Comparison of ENCODE assay signal across 25 cellular contexts in the genomic region with DNA sequence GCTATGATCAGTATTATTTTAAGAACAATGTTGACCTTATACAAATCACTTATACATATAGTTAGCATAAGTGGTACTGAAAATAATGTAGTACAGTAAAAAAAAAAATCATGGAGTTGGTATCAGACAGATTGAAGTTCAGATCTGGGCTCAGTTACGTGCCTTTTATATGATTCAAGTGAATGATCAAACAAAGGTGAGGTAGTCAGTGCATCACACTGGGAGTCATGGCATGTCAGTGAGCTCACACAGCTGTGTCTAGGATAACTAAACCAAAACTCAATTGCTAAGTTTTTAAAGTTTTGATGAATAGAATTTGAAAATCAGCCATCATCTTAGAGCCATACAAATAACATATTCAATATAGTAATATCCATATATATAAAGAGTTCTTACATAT. TPM values are rescaled to one million over a fixed set of nuclear protein-coding genes. Genes with fewer than 3 reads are reported as not detected.
DNase-seq lines count a peak whose midpoint lies in the region; ATAC-seq, FAIRE-seq and TF ChIP-seq lines count a peak whose summit lies in the region.
"Had no signal": no experiment of that assay in that cellular context is flagged by ENCODE, and none has a peak within 500 bp of the region (broad histone marks: within the 10 kb centered on the region; RNA-seq: fewer than 3 reads in every experiment).

No MANE protein-coding gene starts in this region.

- WGBS in liver, result 29% methylated on average over 1 of the region's 1 CpG
- 33 to 50% methylated on average over 1 of the region's 1 CpG for WGBS in transverse colon (ENCODE audit: low coverage in 1 of 2), 2 donors
- WGBS in pancreas, 2 donors, result 77 to 83% methylated on average over 1 of the region's 1 CpG

- TF ChIP-seq RAD21 in liver (IDR thresholded peaks at IDR 0.05), result no peak

- H3K4me1 ChIP-seq in liver (ENCODE audit: control insufficient read depth in 4 of 4, insufficient read depth in 4 of 4, low read length in 3 of 4), result peaks cover 2 to 15% (median 8%) of the 10 kb centered on the region in 4 donors
- peaks cover 0 to 10% (median 3%) of the 10 kb centered on the region in 4 donors for H3K4me1 ChIP-seq in transverse colon
- peaks cover 0 to 6% (median 0%) of the 10 kb centered on the region in 3 donors for H3K4me1 ChIP-seq in pancreas
- H3K4me1 ChIP-seq: BLaER1 treated with 17β-estradiol and CSF1 and Interleukin-3, amounts not matched to agents 10 nM and 100 nM; SJCRH30 had no signal

- H3K27me3 ChIP-seq in liver (ENCODE audit: control insufficient read depth in 4 of 4, insufficient read depth in 4 of 4, low read length in 3 of 4) (no peaks in the 10 kb centered on the region), transverse colon (no peaks in the 10 kb centered on the region), pancreas (no peaks in the 10 kb centered on the region)
- H3K27me3 ChIP-seq: BLaER1 treated with 17β-estradiol and CSF1 and Interleukin-3, amounts not matched to agents 10 nM and 100 nM; MG63; SJCRH30 had no signal

- no peak for TF ChIP-seq EP300 in transverse colon (IDR thresholded peaks at IDR 0.05; ENCODE audit: low read depth)

- intact Hi-C loops in transverse colon (cut with DNase I; ENCODE audit: low total_unique reads), result no loop called here
- intact Hi-C loops in pancreas (cut with DNase I), result no loop called here

- H3K9me3 ChIP-seq in liver (ENCODE audit: control insufficient read depth in 4 of 4, low read length in 3 of 4) (peaks cover 0 to 3% (median 2%) of the 10 kb centered on the region in 4 donors), transverse colon (no peaks in the 10 kb centered on the region), pancreas (no peaks in the 10 kb centered on the region)
- H3K9me3 ChIP-seq: MG63, SJCRH30 had no signal

- no peak for ATAC-seq in pancreas
- ATAC-seq: Right ventricle myocardium inferior had no signal

- no peak overlapping the region for H3K4me3 ChIP-seq in liver (ENCODE audit: low read depth in 1 of 3, low read length in 3 of 3)
- H3K4me3 ChIP-seq in transverse colon, result no peak overlapping the region
- H3K4me3 ChIP-seq in pancreas, result no peak overlapping the region
- H3K4me3 ChIP-seq: BLaER1 treated with 17β-estradiol and CSF1 and Interleukin-3, amounts not matched to agents 10 nM and 100 nM; MG63; SJCRH30 had no signal

- peak overlapping the region; percentile 34 for H3K27ac ChIP-seq in epithelial cell of prostate
- H3K27ac ChIP-seq in liver (ENCODE audit: low read depth in 1 of 2, low read length in 2 of 2), result peak overlapping the region; percentile 43 to 71
- peak overlapping the region; percentile 65 to 75 (median 68) for H3K27ac ChIP-seq in transverse colon
- H3K27ac ChIP-seq in pancreas, result no peak overlapping the region
- H3K27ac ChIP-seq: BLaER1 treated with 17β-estradiol and CSF1 and Interleukin-3, amounts not matched to agents 10 nM and 100 nM; SJCRH30 had no signal

- no peak for FAIRE-seq in pancreas (lab: Jason Lieb, UNC)
- FAIRE-seq: GM18507 had no signal

- no peak for TF ChIP-seq POLR2A in transverse colon (IDR thresholded peaks at IDR 0.05)

- H3K36me3 ChIP-seq in liver (ENCODE audit: control insufficient read depth in 4 of 4, insufficient read depth in 3 of 4, low read depth in 1 of 4, low read length in 3 of 4), result no peaks in the 10 kb centered on the region
- no peaks in the 10 kb centered on the region for H3K36me3 ChIP-seq in transverse colon
- no peaks in the 10 kb centered on the region for H3K36me3 ChIP-seq in pancreas
- H3K36me3 ChIP-seq: BLaER1 treated with 17β-estradiol and CSF1 and Interleukin-3, amounts not matched to agents 10 nM and 100 nM; MG63; SJCRH30 had no signal

- DNase-seq in HT-29 (ENCODE audit: low spot score) (peak; percentile 2), epithelial cell of prostate (ENCODE audit: low read depth, low spot score) (peak; percentile 14), transverse colon (peak; percentile 22), D341Med (ENCODE audit: low spot score) (no peak), medulla oblongata (ENCODE audit: extremely low spot score) (no peak), pancreas (no peak)
- DNase-seq: CD4-positive, alpha-beta T cell; H7; KBM-7; MG63; NCI-H1105 treated with DMSO at 0.1 percent for 48 hours; NCI-H146; NCI-H1930; NCI-H446; NCI-H524 treated with DMSO at 0.1 percent for 48 hours; NCI-H774; SJCRH30 had no signal

- in situ Hi-C loops in transverse colon (cut with MboI; ENCODE audit: low pct_ligation_motif_present in 1 of 4, low pct_unique_long_range_greater_than_20kb in 1 of 4, low sequenced_read_pairs in 3 of 4), result no loop called here

- no peak overlapping the region for H3K9ac ChIP-seq in liver (ENCODE audit: low read depth in 1 of 2, low read length in 2 of 2)
- H3K9ac ChIP-seq: BLaER1 treated with 17β-estradiol and CSF1 and Interleukin-3, amounts not matched to agents 10 nM and 100 nM had no signal

- TF ChIP-seq CTCF in liver (IDR thresholded peaks at IDR 0.05; ENCODE audit: low read depth, low read length, missing input control) (no peak), transverse colon (IDR thresholded peaks at IDR 0.05) (no peak), pancreas (IDR thresholded peaks at IDR 0.05) (no peak)

TF ChIP-seq in liver, 16 proteins besides CTCF, POLR2A, EP300 and RAD21:
- TF ChIP-seq YY1 (IDR thresholded peaks at IDR 0.05) (no peak), RXRA (IDR thresholded peaks at IDR 0.05) (no peak), HNF4A (conservative IDR thresholded peaks at IDR 0.05) (no peak), GABPA (IDR thresholded peaks at IDR 0.05 in 1 of 2, conservative IDR thresholded peaks at IDR 0.05 in 1 of 2) (no peak), HNF4G (IDR thresholded peaks at IDR 0.05) (no peak), FOXA1 (IDR thresholded peaks at IDR 0.05) (no peak), EGR1 (IDR thresholded peaks at IDR 0.05; ENCODE audit: low read depth in 2 of 2) (no peak), SP1 (IDR thresholded peaks at IDR 0.05) (no peak), FOXA2 (IDR thresholded peaks at IDR 0.05) (no peak), TAF1 (conservative IDR thresholded peaks at IDR 0.05) (no peak)
- TF ChIP-seq, protein P1, sequence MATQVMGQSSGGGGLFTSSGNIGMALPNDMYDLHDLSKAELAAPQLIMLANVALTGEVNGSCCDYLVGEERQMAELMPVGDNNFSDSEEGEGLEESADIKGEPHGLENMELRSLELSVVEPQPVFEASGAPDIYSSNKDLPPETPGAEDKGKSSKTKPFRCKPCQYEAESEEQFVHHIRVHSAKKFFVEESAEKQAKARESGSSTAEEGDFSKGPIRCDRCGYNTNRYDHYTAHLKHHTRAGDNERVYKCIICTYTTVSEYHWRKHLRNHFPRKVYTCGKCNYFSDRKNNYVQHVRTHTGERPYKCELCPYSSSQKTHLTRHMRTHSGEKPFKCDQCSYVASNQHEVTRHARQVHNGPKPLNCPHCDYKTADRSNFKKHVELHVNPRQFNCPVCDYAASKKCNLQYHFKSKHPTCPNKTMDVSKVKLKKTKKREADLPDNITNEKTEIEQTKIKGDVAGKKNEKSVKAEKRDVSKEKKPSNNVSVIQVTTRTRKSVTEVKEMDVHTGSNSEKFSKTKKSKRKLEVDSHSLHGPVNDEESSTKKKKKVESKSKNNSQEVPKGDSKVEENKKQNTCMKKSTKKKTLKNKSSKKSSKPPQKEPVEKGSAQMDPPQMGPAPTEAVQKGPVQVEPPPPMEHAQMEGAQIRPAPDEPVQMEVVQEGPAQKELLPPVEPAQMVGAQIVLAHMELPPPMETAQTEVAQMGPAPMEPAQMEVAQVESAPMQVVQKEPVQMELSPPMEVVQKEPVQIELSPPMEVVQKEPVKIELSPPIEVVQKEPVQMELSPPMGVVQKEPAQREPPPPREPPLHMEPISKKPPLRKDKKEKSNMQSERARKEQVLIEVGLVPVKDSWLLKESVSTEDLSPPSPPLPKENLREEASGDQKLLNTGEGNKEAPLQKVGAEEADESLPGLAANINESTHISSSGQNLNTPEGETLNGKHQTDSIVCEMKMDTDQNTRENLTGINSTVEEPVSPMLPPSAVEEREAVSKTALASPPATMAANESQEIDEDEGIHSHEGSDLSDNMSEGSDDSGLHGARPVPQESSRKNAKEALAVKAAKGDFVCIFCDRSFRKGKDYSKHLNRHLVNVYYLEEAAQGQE (IDR thresholded peaks at IDR 0.05), result no peak
- TF ChIP-seq, protein P2, sequence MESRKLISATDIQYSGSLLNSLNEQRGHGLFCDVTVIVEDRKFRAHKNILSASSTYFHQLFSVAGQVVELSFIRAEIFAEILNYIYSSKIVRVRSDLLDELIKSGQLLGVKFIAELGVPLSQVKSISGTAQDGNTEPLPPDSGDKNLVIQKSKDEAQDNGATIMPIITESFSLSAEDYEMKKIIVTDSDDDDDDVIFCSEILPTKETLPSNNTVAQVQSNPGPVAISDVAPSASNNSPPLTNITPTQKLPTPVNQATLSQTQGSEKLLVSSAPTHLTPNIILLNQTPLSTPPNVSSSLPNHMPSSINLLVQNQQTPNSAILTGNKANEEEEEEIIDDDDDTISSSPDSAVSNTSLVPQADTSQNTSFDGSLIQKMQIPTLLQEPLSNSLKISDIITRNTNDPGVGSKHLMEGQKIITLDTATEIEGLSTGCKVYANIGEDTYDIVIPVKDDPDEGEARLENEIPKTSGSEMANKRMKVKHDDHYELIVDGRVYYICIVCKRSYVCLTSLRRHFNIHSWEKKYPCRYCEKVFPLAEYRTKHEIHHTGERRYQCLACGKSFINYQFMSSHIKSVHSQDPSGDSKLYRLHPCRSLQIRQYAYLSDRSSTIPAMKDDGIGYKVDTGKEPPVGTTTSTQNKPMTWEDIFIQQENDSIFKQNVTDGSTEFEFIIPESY (IDR thresholded peaks at IDR 0.05), result no peak
- TF ChIP-seq, protein P3, sequence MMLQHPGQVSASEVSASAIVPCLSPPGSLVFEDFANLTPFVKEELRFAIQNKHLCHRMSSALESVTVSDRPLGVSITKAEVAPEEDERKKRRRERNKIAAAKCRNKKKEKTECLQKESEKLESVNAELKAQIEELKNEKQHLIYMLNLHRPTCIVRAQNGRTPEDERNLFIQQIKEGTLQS (IDR thresholded peaks at IDR 0.05), result no peak
- TF ChIP-seq, protein P4, sequence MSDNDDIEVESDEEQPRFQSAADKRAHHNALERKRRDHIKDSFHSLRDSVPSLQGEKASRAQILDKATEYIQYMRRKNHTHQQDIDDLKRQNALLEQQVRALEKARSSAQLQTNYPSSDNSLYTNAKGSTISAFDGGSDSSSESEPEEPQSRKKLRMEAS (IDR thresholded peaks at IDR 0.05), result no peak

RNA-seq across cellular contexts. Expression of a gene that starts 11.2 kb away (rescaled TPM):
- total RNA-seq in HT-29 (2014; rRNA removed; shearing (Covaris generic)), result not detected in 2 replicates
- not detected for total RNA-seq in liver
- not detected for polyA plus RNA-seq in liver
- total RNA-seq in transverse colon, result not detected
- not detected for total RNA-seq in pancreas
- not detected for polyA plus RNA-seq in pancreas
- total RNA-seq: A172, Daoy, G401, H7, HT1080, Right ventricle myocardium inferior, SJCRH30 had no signal

RNA-seq across cellular contexts. Expression of a gene that starts 38.5 kb away (rescaled TPM):
- not detected in 2 replicates for total RNA-seq in HT-29 (2014; rRNA removed; shearing (Covaris generic))
- 1 to 10 TPM in 1 of 2 donors, under 1 TPM in 1; 0.33 to 1.9 TPM for total RNA-seq in liver
- polyA plus RNA-seq in liver, result under 1 TPM; 0.44 to 0.66 TPM
- total RNA-seq in transverse colon, result under 1 TPM in 1 of 4 donors, not detected in 3; 0.32 TPM
- 10 to 100 TPM in 1 of 6 donors, 1 to 10 TPM in 4, under 1 TPM in 1; 0.23 to 13.0 (median 1.6) TPM for total RNA-seq in pancreas
- under 1 TPM; 0.08 to 0.14 TPM for polyA plus RNA-seq in pancreas
- total RNA-seq: A172, Daoy, G401, HT1080, SJCRH30 had no signal

Comparison
In these comparisons a context has a peak if more than half of its experiments do, and no peak if none do; other contexts are left out.
1. DNase-seq: peak in HT-29 (single experiment), epithelial cell of prostate (single experiment) and transverse colon (single experiment); none in D341Med (single experiment), medulla oblongata (single experiment) and pancreas (0 of 6).
2. H3K27ac ChIP-seq: peak in epithelial cell of prostate (single experiment), liver (2 of 2) and transverse colon (4 of 4); none in pancreas (0 of 4).